Comparison of ENCODE assay signal across 25 cellular contexts in the genomic region with DNA sequence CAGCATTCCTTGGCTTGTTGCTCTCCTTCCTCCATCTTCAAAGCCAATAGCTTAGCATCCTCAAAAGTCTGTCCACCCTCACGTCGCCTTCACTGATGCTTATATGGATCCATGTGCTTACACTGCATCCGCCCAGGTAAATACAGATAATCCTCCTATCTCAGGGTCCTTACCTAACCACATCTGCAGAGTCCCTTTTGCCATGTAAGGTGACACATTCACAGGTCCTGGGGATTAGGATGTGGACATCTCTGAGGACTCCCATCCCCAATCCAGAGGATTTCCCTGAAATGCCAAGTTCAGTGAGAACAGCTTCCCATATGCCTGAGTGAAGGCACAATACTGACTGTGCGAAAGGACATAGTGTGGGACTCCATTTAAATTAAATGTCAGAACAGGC. TPM values are rescaled to one million over a fixed set of nuclear protein-coding genes. Genes with fewer than 3 reads are reported as not detected.
DNase-seq lines count a peak whose midpoint lies in the region; ATAC-seq, FAIRE-seq and TF ChIP-seq lines count a peak whose summit lies in the region.
"Had no signal": no experiment of that assay in that cellular context is flagged by ENCODE, and none has a peak within 500 bp of the region (broad histone marks: within the 10 kb centered on the region; RNA-seq: fewer than 3 reads in every experiment).

No MANE protein-coding gene starts in this region.

- no peaks in the 10 kb centered on the region for H3K27me3 Mint-ChIP-seq in activated T-helper 2 cell treated with anti-CD3 and anti-CD28 coated beads, Interferon-gamma antibody, Interleukin-2, Interleukin-4, amounts not matched to agents 10 μg/mL and 5 μg/mL and 100 μg/mL, durations not matched to agents 14 hours and 24 hours and 36 hours (ENCODE audit: low read depth)
- H3K27me3 Mint-ChIP-seq in memory B cell = no peaks in the 10 kb centered on the region
- H3K27me3 Mint-ChIP-seq: CD8-positive, alpha-beta memory T cell had no signal

- no peaks in the 10 kb centered on the region for H3K27me3 ChIP-seq in HepG2 (ENCODE audit: control insufficient read depth in 1 of 2, insufficient read depth in 2 of 2, low read length in 2 of 2)
- H3K27me3 ChIP-seq in right lobe of liver = no peaks in the 10 kb centered on the region
- no peaks in the 10 kb centered on the region for H3K27me3 ChIP-seq in lower lobe of right lung (ENCODE audit: low read depth)
- H3K27me3 ChIP-seq: MG63, SJCRH30 had no signal

- in situ Hi-C loops in HepG2 (cut with HindIII; ENCODE audit: extremely low pct_ligation_motif_present, low pct_unique_long_range_greater_than_20kb) = no loop called here

- H3K4me1 ChIP-seq in HepG2 (ENCODE audit: insufficient read depth, low read length) (peaks cover 5% of the 10 kb centered on the region; the same call in 1 of the 2 replicates), right lobe of liver (peaks cover 0 to 6% (median 0%) of the 10 kb centered on the region in 4 donors), lower lobe of right lung (peaks cover 53% of the 10 kb centered on the region)

- H4K20me1 ChIP-seq in HepG2 (ENCODE audit: insufficient read depth, low read length) = peaks cover 12% of the 10 kb centered on the region; the same call in 1 of the 2 replicates

- no peak for DNase-seq in HepG2 (ENCODE audit: low spot score)
- DNase-seq in right lobe of liver = no peak
- no peak for DNase-seq in activated T-helper 2 cell treated with anti-CD3 and anti-CD28 coated beads, Interferon-gamma antibody, Interleukin-2, Interleukin-4, amounts not matched to agents 10 μg/mL and 5 μg/mL and 100 μg/mL, durations not matched to agents 14 hours and 24 hours and 36 hours (ENCODE audit: low spot score)
- DNase-seq in memory B cell (ENCODE audit: low spot score in 2 of 2) = no peak
- no peak for DNase-seq in UCSD-AML1 (lab: John Stamatoyannopoulos, UW; ENCODE audit: unreplicated experiment)
- DNase-seq in lower lobe of right lung = no peak
- DNase-seq: C1 segment of cervical spinal cord; CD8-positive, alpha-beta memory T cell; DMS 273 treated with DMSO at 0.1 percent for 48 hours; DMS79; EL; GDM1; H9; KBM-7; MG63; NCI-H1105 treated with DMSO at 0.1 percent for 48 hours; NCI-H2029; NCI-H446; NCI-H524 treated with DMSO at 0.1 percent for 48 hours; NCI-H774; SJCRH30 had no signal

- no peak for TF ChIP-seq EP300 in HepG2 (IDR thresholded peaks at IDR 0.05; ENCODE audit: low read depth in 2 of 2, low read length in 2 of 2)
- no peak for TF ChIP-seq EP300 in HepG2 (CRISPR knock-in tag; IDR thresholded peaks at IDR 0.05; ENCODE audit: borderline replicate concordance)

- TF ChIP-seq RAD21 in HepG2 (CRISPR knock-in tag; IDR thresholded peaks at IDR 0.05) = no peak

- POLR2A ChIA-PET in HepG2 (lab: Yijun Ruan, JAX) = no interaction called here

- H3K4me1 Mint-ChIP-seq in activated T-helper 2 cell treated with anti-CD3 and anti-CD28 coated beads, Interferon-gamma antibody, Interleukin-2, Interleukin-4, amounts not matched to agents 10 μg/mL and 5 μg/mL and 100 μg/mL, durations not matched to agents 14 hours and 24 hours and 36 hours (ENCODE audit: low read depth) = peaks cover 58% of the 10 kb centered on the region
- peaks cover 10% of the 10 kb centered on the region for H3K4me1 Mint-ChIP-seq in memory B cell
- H3K4me1 Mint-ChIP-seq: GM23338, H9 had no signal

- intact Hi-C loops in HepG2 (cut with micrococcal nuclease; ENCODE audit: unreplicated experiment) (no loop called here), right lobe of liver (cut with DNase I) (no loop called here), lower lobe of right lung (cut with DNase I) (no loop called here)
- intact Hi-C loops in activated T-helper 2 cell treated with anti-CD3 and anti-CD28 coated beads, Interferon-gamma antibody, Interleukin-2, Interleukin-4, amounts not matched to agents 10 μg/mL and 5 μg/mL and 100 μg/mL, durations not matched to agents 14 hours and 24 hours and 36 hours (cut with micrococcal nuclease) = no loop called here

- TF ChIP-seq POLR2A in HepG2 (IDR thresholded peaks at IDR 0.05; ENCODE audit: insufficient read depth in 1 of 2, low read depth in 2 of 2, low read length in 2 of 2) (0 out of 4 replicates have a peak, but pooled peaks of 1 of the 2 experiments have one; percentile 12), right lobe of liver (IDR thresholded peaks at IDR 0.05) (no peak)

- peaks cover 87% of the 10 kb centered on the region for H3K36me3 Mint-ChIP-seq in activated T-helper 2 cell treated with anti-CD3 and anti-CD28 coated beads, Interferon-gamma antibody, Interleukin-2, Interleukin-4, amounts not matched to agents 10 μg/mL and 5 μg/mL and 100 μg/mL, durations not matched to agents 14 hours and 24 hours and 36 hours (ENCODE audit: low read depth)
- peaks cover 30% of the 10 kb centered on the region for H3K36me3 Mint-ChIP-seq in memory B cell

- CTCF ChIA-PET in HepG2 (lab: Yijun Ruan, JAX; ENCODE audit: low intra/inter-chr PET ratio, low total read pairs) = no interaction called here

- no peak for FAIRE-seq in HepG2 (lab: Jason Lieb, UNC)
- FAIRE-seq: GM12878 had no signal

- WGBS in HepG2 (ENCODE audit: low lambda C conversion rate) = 98% methylated on average over 4 of the region's 4 CpGs
- WGBS in right lobe of liver (ENCODE audit: insufficient coverage, low coverage, low lambda C conversion rate, missing lambda C conversion rate) = 94% methylated on average over 4 of the region's 4 CpGs

- H3K9me3 ChIP-seq in HepG2 (ENCODE audit: low read length) (no peaks in the 10 kb centered on the region), right lobe of liver (no peaks in the 10 kb centered on the region), lower lobe of right lung (no peaks in the 10 kb centered on the region)
- H3K9me3 ChIP-seq: MG63, SJCRH30 had no signal

- no peak overlapping the region for H3K4me2 ChIP-seq in HepG2 (ENCODE audit: low read depth, low read length)
- H3K4me2 ChIP-seq: GM23338 had no signal

- ATAC-seq in HepG2 (no peak; the same call in 2 of the 3 replicates), right lobe of liver (no peak), memory B cell (ENCODE audit: low read depth) (no peak), HG02678 (IDR thresholded peaks at IDR 0.05; ENCODE audit: unreplicated experiment) (no peak), lower lobe of right lung (no peak)
- ATAC-seq: GM12878, GM23338, Right ventricle myocardium inferior had no signal

- H3K9me3 Mint-ChIP-seq in activated T-helper 2 cell treated with anti-CD3 and anti-CD28 coated beads, Interferon-gamma antibody, Interleukin-2, Interleukin-4, amounts not matched to agents 10 μg/mL and 5 μg/mL and 100 μg/mL, durations not matched to agents 14 hours and 24 hours and 36 hours = peaks cover 4% of the 10 kb centered on the region
- H3K9me3 Mint-ChIP-seq in memory B cell = peaks cover 1% of the 10 kb centered on the region
- H3K9me3 Mint-ChIP-seq: CD8-positive, alpha-beta memory T cell; GM23338 had no signal

- H3K27ac ChIP-seq in HepG2 (ENCODE audit: extremely low read length, insufficient read depth, low read length) (no peak overlapping the region), right lobe of liver (no peak overlapping the region), lower lobe of right lung (no peak overlapping the region)
- H3K27ac ChIP-seq: SJCRH30 had no signal

- TF ChIP-seq CTCF in HepG2 (CRISPR knock-in tag; IDR thresholded peaks at IDR 0.05) = no peak
- TF ChIP-seq CTCF in right lobe of liver (IDR thresholded peaks at IDR 0.05) = no peak
- no peak for TF ChIP-seq CTCF in lower lobe of right lung (IDR thresholded peaks at IDR 0.05)

- no peak overlapping the region for H3K4me3 Mint-ChIP-seq in activated T-helper 2 cell treated with anti-CD3 and anti-CD28 coated beads, Interferon-gamma antibody, Interleukin-2, Interleukin-4, amounts not matched to agents 10 μg/mL and 5 μg/mL and 100 μg/mL, durations not matched to agents 14 hours and 24 hours and 36 hours (ENCODE audit: low read depth)
- H3K4me3 Mint-ChIP-seq in memory B cell = no peak overlapping the region
- H3K4me3 Mint-ChIP-seq: CD8-positive, alpha-beta memory T cell; GM23338; H9 had no signal

- H3K36me3 ChIP-seq in HepG2 (replicated peaks in 1 of 2; ENCODE audit: control insufficient read depth in 1 of 2, insufficient read depth in 2 of 2, low read length in 2 of 2) (peaks cover 15 to 53% of the 10 kb centered on the region in 2 experiments), right lobe of liver (peaks cover 0 to 11% (median 5%) of the 10 kb centered on the region in 4 donors), lower lobe of right lung (peaks cover 56% of the 10 kb centered on the region)

- H2AFZ ChIP-seq in HepG2 (ENCODE audit: low read length) = no peak overlapping the region
- H2AFZ ChIP-seq: GM23338 had no signal

- no peak overlapping the region for H3K9ac ChIP-seq in HepG2 (ENCODE audit: insufficient read depth, low read depth, low read length)

- peak overlapping the region; percentile 9 for H3K27ac Mint-ChIP-seq in activated T-helper 2 cell treated with anti-CD3 and anti-CD28 coated beads, Interferon-gamma antibody, Interleukin-2, Interleukin-4, amounts not matched to agents 10 μg/mL and 5 μg/mL and 100 μg/mL, durations not matched to agents 14 hours and 24 hours and 36 hours
- H3K27ac Mint-ChIP-seq in memory B cell = peak overlapping the region; percentile 67
- H3K27ac Mint-ChIP-seq: GM23338, H9 had no signal

- peaks cover 3% of the 10 kb centered on the region for H3K79me2 ChIP-seq in HepG2 (ENCODE audit: insufficient read depth, low read length)

- no TSS peak for BruUV-seq in HepG2 (replicated peaks; lab: Mats Ljungman, UMichigan)

- no peak overlapping the region for H3K4me3 ChIP-seq in HepG2 (replicated peaks in 1 of 3; ENCODE audit: insufficient read depth in 1 of 3, low read depth in 2 of 3, low read length in 3 of 3)
- no peak overlapping the region for H3K4me3 ChIP-seq in right lobe of liver
- no peak overlapping the region for H3K4me3 ChIP-seq in lower lobe of right lung
- H3K4me3 ChIP-seq: GM12878, GM23338, MG63, SJCRH30 had no signal

RNA-seq across cellular contexts. Expression of gene FKBP1A, which starts 25.4 kb away (rescaled TPM):
- total RNA-seq in HepG2 (2016; rRNA removed; fragmentation: Illumina TruSeq; extraction: Trizol) (119 and 188 TPM in 2 replicates), right lobe of liver (10 to 100 TPM; 56.9 to 86.9 (median 63.4) TPM), lower lobe of right lung (291 TPM)
- total RNA-seq in HepG2 (2016; cell fraction: cytosol; rRNA removed; fragmentation: Illumina TruSeq; extraction: Trizol; ENCODE audit: low read depth) = 32.5 and 44.9 TPM in 2 replicates
- total RNA-seq in HepG2 (2016; cell fraction: insoluble cytoplasmic fraction; rRNA removed; fragmentation: Illumina TruSeq; extraction: Trizol) = 120 and 187 TPM in 2 replicates
- 119 and 132 TPM in 2 replicates for total RNA-seq in HepG2 (2016; cell fraction: membrane; rRNA removed; fragmentation: Illumina TruSeq; extraction: Trizol)
- 70.0 and 93.2 TPM in 2 replicates for total RNA-seq in HepG2 (2016; cell fraction: nucleus; rRNA removed; fragmentation: Illumina TruSeq; extraction: Trizol)
- 436 and 468 TPM in 2 replicates for polyA plus RNA-seq in HepG2 (2011; rRNA removed)
- 445 and 560 TPM in 2 replicates for polyA plus RNA-seq in HepG2 (2011; cell fraction: cytosol; rRNA removed)
- polyA plus RNA-seq in HepG2 (2011; cell fraction: nucleus; rRNA removed) = 139 and 210 TPM in 2 replicates
- polyA plus RNA-seq in HepG2 (2012) = 286 and 329 TPM in 2 replicates
- 115 and 137 TPM in 2 replicates for polyA plus RNA-seq in HepG2 (2016; cell fraction: cytosol; fragmentation: Illumina TruSeq; extraction: Trizol; ENCODE audit: low read depth)
- 594 and 645 TPM in 2 replicates for polyA plus RNA-seq in HepG2 (2016; cell fraction: insoluble cytoplasmic fraction; fragmentation: Illumina TruSeq; extraction: Trizol; ENCODE audit: low read depth)
- polyA plus RNA-seq in HepG2 (2016; cell fraction: membrane; fragmentation: Illumina TruSeq; extraction: Trizol; ENCODE audit: low read depth) = 321 and 333 TPM in 2 replicates
- polyA plus RNA-seq in HepG2 (2016; cell fraction: nucleus; fragmentation: Illumina TruSeq; extraction: Trizol; ENCODE audit: insufficient read depth, low read depth) = 249 and 270 TPM in 2 replicates
- polyA minus RNA-seq in HepG2 (2011; rRNA and poly(A)+ RNA removed; ENCODE audit: low replicate concordance) = 241 and 466 TPM in 2 replicates
- 119 and 130 TPM in 2 replicates for polyA minus RNA-seq in HepG2 (2011; cell fraction: cytosol; rRNA and poly(A)+ RNA removed)
- polyA minus RNA-seq in HepG2 (2011; cell fraction: nucleus; rRNA and poly(A)+ RNA removed) = 63.7 and 102 TPM in 2 replicates
- total RNA-seq in activated T-helper 2 cell treated with anti-CD3 and anti-CD28 coated beads, Interferon-gamma antibody, Interleukin-2, Interleukin-4, amounts not matched to agents 10 μg/mL and 5 μg/mL and 100 μg/mL, durations not matched to agents 14 hours and 24 hours and 36 hours = 320 and 330 TPM in 2 replicates

RNA-seq across cellular contexts. Expression of gene SDCBP2, which starts 38.5 kb away (rescaled TPM):
- total RNA-seq in HepG2 (2016; rRNA removed; fragmentation: Illumina TruSeq; extraction: Trizol) (0.87 and 1.2 TPM in 2 replicates), right lobe of liver (10 to 100 TPM in 3 of 6 experiments, 1 to 10 TPM in 3; 2.0 to 43.3 (median 16.6) TPM), lower lobe of right lung (10.8 TPM)
- total RNA-seq in HepG2 (2016; cell fraction: cytosol; rRNA removed; fragmentation: Illumina TruSeq; extraction: Trizol; ENCODE audit: low read depth) = 0.79 and 0.91 TPM in 2 replicates
- 0.89 and 1.1 TPM in 2 replicates for total RNA-seq in HepG2 (2016; cell fraction: insoluble cytoplasmic fraction; rRNA removed; fragmentation: Illumina TruSeq; extraction: Trizol)
- 0.48 and 0.93 TPM in 2 replicates for total RNA-seq in HepG2 (2016; cell fraction: membrane; rRNA removed; fragmentation: Illumina TruSeq; extraction: Trizol)
- total RNA-seq in HepG2 (2016; cell fraction: nucleus; rRNA removed; fragmentation: Illumina TruSeq; extraction: Trizol) = 0.66 and 0.81 TPM in 2 replicates
- polyA plus RNA-seq in HepG2 (2011; rRNA removed) = 2.4 and 2.9 TPM in 2 replicates
- 2.5 and 3.1 TPM in 2 replicates for polyA plus RNA-seq in HepG2 (2011; cell fraction: cytosol; rRNA removed)
- polyA plus RNA-seq in HepG2 (2011; cell fraction: nucleus; rRNA removed) = 6.1 and 6.2 TPM in 2 replicates
- polyA plus RNA-seq in HepG2 (2012) = 2.1 and 4.3 TPM in 2 replicates
- polyA plus RNA-seq in HepG2 (2016; cell fraction: cytosol; fragmentation: Illumina TruSeq; extraction: Trizol; ENCODE audit: low read depth) = 0.62 and 0.94 TPM in 2 replicates
- polyA plus RNA-seq in HepG2 (2016; cell fraction: insoluble cytoplasmic fraction; fragmentation: Illumina TruSeq; extraction: Trizol; ENCODE audit: low read depth) = 0.67 and 0.96 TPM in 2 replicates
- 0.65 and 0.68 TPM in 2 replicates for polyA plus RNA-seq in HepG2 (2016; cell fraction: membrane; fragmentation: Illumina TruSeq; extraction: Trizol; ENCODE audit: low read depth)
- polyA plus RNA-seq in HepG2 (2016; cell fraction: nucleus; fragmentation: Illumina TruSeq; extraction: Trizol; ENCODE audit: insufficient read depth, low read depth) = 1.5 and 1.6 TPM in 2 replicates
- polyA minus RNA-seq in HepG2 (2011; rRNA and poly(A)+ RNA removed; ENCODE audit: low replicate concordance) = 0.42 and 0.92 TPM in 2 replicates
- polyA minus RNA-seq in HepG2 (2011; cell fraction: cytosol; rRNA and poly(A)+ RNA removed) = 0.62 and 0.89 TPM in 2 replicates
- polyA minus RNA-seq in HepG2 (2011; cell fraction: nucleus; rRNA and poly(A)+ RNA removed) = 0.37 and 0.64 TPM in 2 replicates
- total RNA-seq in activated T-helper 2 cell treated with anti-CD3 and anti-CD28 coated beads, Interferon-gamma antibody, Interleukin-2, Interleukin-4, amounts not matched to agents 10 μg/mL and 5 μg/mL and 100 μg/mL, durations not matched to agents 14 hours and 24 hours and 36 hours = 3.2 and 4.1 TPM in 2 replicates
